ENCODE assay signal across 25 cellular contexts in genomic region chr15:52491460-52491859, GRCh38. TPM values are rescaled to one million over a fixed set of nuclear protein-coding genes. Genes with fewer than 3 reads are reported as not detected.
A peak's percentile ranks its signal among the peaks of the same experiment; 100 is the strongest.
DNase-seq lines count a peak whose midpoint lies in the region; ATAC-seq and TF ChIP-seq lines count a peak whose summit lies in the region.
"Had no signal": no experiment of that assay in that cellular context is flagged by ENCODE, and none has a peak within 500 bp of the region (broad histone marks: within the 10 kb centered on the region; RNA-seq: fewer than 3 reads in every experiment).

No MANE protein-coding gene starts in this region.

- TF ChIP-seq POLR2A in breast epithelium (IDR thresholded peaks at IDR 0.05), result no peak

- no TSS peak for BruUV-seq in MCF 10A (replicated peaks; lab: Mats Ljungman, UMichigan)

- H3K36me3 Mint-ChIP-seq in MCF 10A (ENCODE audit: insufficient read depth, unreplicated experiment), result no peaks in the 10 kb centered on the region
- H3K36me3 Mint-ChIP-seq: activated naive CD8-positive, alpha-beta T cell had no signal

- H3K27ac Mint-ChIP-seq in MCF 10A (ENCODE audit: low read depth, unreplicated experiment), result peak overlapping the region; percentile 86
- H3K27ac Mint-ChIP-seq: activated naive CD8-positive, alpha-beta T cell; CD4-positive, CD25-positive, alpha-beta regulatory T cell; stimulated activated naive CD8-positive, alpha-beta T cell treated with anti-CD3 and anti-CD28 coated beads, Interleukin-15, Interleukin-2, amounts not matched to agents 100 ng/mL and 50 ng/mL, for 24 hours had no signal

- intact Hi-C loops in MCF 10A (cut with micrococcal nuclease) (no loop called here), breast epithelium (cut with DNase I; ENCODE audit: low total_unique reads) (no loop called here)

- H3K27me3 ChIP-seq in breast epithelium (no peaks in the 10 kb centered on the region), hepatocyte (no peaks in the 10 kb centered on the region)
- H3K27me3 ChIP-seq: body of pancreas, esophagus muscularis mucosa, ovary, upper lobe of left lung had no signal

- H3K9me2 ChIP-seq in hepatocyte (replicated peaks; ENCODE audit: insufficient read depth), result no peaks in the 10 kb centered on the region

- peak overlapping the region; percentile 27 for H3K4me2 ChIP-seq in hepatocyte

- H3K79me2 ChIP-seq in hepatocyte, result peaks cover 3% of the 10 kb centered on the region

- TF ChIP-seq CTCF in MCF 10A (IDR thresholded peaks at IDR 0.05; ENCODE audit: unreplicated experiment), result no peak
- no peak for TF ChIP-seq CTCF in breast epithelium (IDR thresholded peaks at IDR 0.05)
- TF ChIP-seq CTCF in cardiac fibroblast (IDR thresholded peaks at IDR 0.05; ENCODE audit: low read depth, low read length), result no peak
- no peak for TF ChIP-seq CTCF in hepatocyte (IDR thresholded peaks at IDR 0.05; ENCODE audit: poor library complexity)

- H3K9me3 Mint-ChIP-seq in MCF 10A (ENCODE audit: unreplicated experiment), result no peaks in the 10 kb centered on the region
- H3K9me3 Mint-ChIP-seq: stimulated activated naive CD8-positive, alpha-beta T cell treated with anti-CD3 and anti-CD28 coated beads, Interleukin-15, Interleukin-2, amounts not matched to agents 100 ng/mL and 50 ng/mL, for 24 hours had no signal

- H2AFZ ChIP-seq in hepatocyte, result no peak overlapping the region

- no peaks in the 10 kb centered on the region for H4K20me1 ChIP-seq in hepatocyte (ENCODE audit: insufficient read depth, poor library complexity, severe bottlenecking)

- H3K27me3 Mint-ChIP-seq in MCF 10A (ENCODE audit: insufficient read depth, unreplicated experiment), result no peaks in the 10 kb centered on the region
- H3K27me3 Mint-ChIP-seq: activated naive CD8-positive, alpha-beta T cell; CD4-positive, CD25-positive, alpha-beta regulatory T cell; stimulated activated naive CD8-positive, alpha-beta T cell treated with anti-CD3 and anti-CD28 coated beads, Interleukin-15, Interleukin-2, amounts not matched to agents 100 ng/mL and 50 ng/mL, for 24 hours had no signal

- DNase-seq in MCF 10A (ENCODE audit: unreplicated experiment) (no peak), breast epithelium (ENCODE audit: low spot score in 2 of 2) (no peak), cardiac fibroblast (ENCODE audit: low read depth in 2 of 2) (peak; percentile 12 to 47), hepatocyte (ENCODE audit: low spot score) (no peak), HuH-7.5 (ENCODE audit: low spot score) (no peak), DMS79 (lab: John Stamatoyannopoulos, UW) (no peak), NCI-H226 (no peak)
- DNase-seq: 8988T; activated CD4-positive, alpha-beta T cell treated with anti-CD3 and anti-CD28 coated beads for 4 hours; body of pancreas; CD4-positive, CD25-positive, alpha-beta regulatory T cell; DMS153; IMR-90; lower lobe of right lung; NCI-H1694 treated with DMSO at 0.1 percent for 48 hours; NCI-H345; NK-92 treated with Interleukin-12 subunit alpha and Interleukin-12 subunit beta, amount 100 ng/mL, for 24 hours; ovary; stimulated activated CD4-positive, alpha-beta T cell treated with anti-CD3 and anti-CD28 coated beads, Interleukin-2, amount 100 ng/mL, for 24 hours; upper lobe of left lung had no signal

- H3K4me1 ChIP-seq in breast epithelium (no peaks in the 10 kb centered on the region), hepatocyte (ENCODE audit: insufficient read depth) (peaks cover 4% of the 10 kb centered on the region)
- H3K4me1 ChIP-seq: body of pancreas, lower lobe of right lung, upper lobe of left lung had no signal

- H3K36me3 ChIP-seq in breast epithelium (no peaks in the 10 kb centered on the region), hepatocyte (replicated peaks; ENCODE audit: insufficient read depth, low read depth) (no peaks in the 10 kb centered on the region)
- H3K36me3 ChIP-seq: esophagus muscularis mucosa, lower lobe of right lung, ovary, upper lobe of left lung had no signal

- H3K4me3 ChIP-seq in breast epithelium (no peak overlapping the region), cardiac fibroblast (replicated peaks in 1 of 2; ENCODE audit: low read depth in 2 of 2, low read length in 2 of 2) (no peak overlapping the region), hepatocyte (no peak overlapping the region)
- H3K4me3 ChIP-seq: body of pancreas, coronary artery, esophagus muscularis mucosa, lower lobe of right lung, ovary, upper lobe of left lung had no signal

- H3K4me1 Mint-ChIP-seq in MCF 10A (ENCODE audit: insufficient read depth, unreplicated experiment), result peaks cover 19% of the 10 kb centered on the region

- POLR2A ChIA-PET in MCF 10A (lab: Yijun Ruan, JAX), result no interaction called here

- no peak overlapping the region for H3K27ac ChIP-seq in breast epithelium
- peak overlapping the region; percentile 25 for H3K27ac ChIP-seq in hepatocyte
- H3K27ac ChIP-seq: body of pancreas, esophagus muscularis mucosa, lower lobe of right lung, ovary, upper lobe of left lung had no signal

- H3K9me3 ChIP-seq in breast epithelium (no peaks in the 10 kb centered on the region), hepatocyte (ENCODE audit: low read depth) (no peaks in the 10 kb centered on the region)
- H3K9me3 ChIP-seq: body of pancreas, esophagus muscularis mucosa, lower lobe of right lung, ovary, upper lobe of left lung had no signal

- CTCF ChIA-PET in MCF 10A (lab: Yijun Ruan, JAX), result interaction anchor here (0.6 to 1.4 kb wide), 2 partner anchors 11 to 61 kb away, joined by 4 to 5 read pairs; no protein-coding TSS in a partner anchor

- 62% methylated on average over 4 of the region's 4 CpGs for WGBS in hepatocyte (ENCODE audit: low lambda C conversion rate, missing lambda C conversion rate)

- ATAC-seq in HG02610 (IDR thresholded peaks at IDR 0.05; ENCODE audit: unreplicated experiment), result no peak
- ATAC-seq: body of pancreas, lower lobe of right lung had no signal

- H3K4me3 Mint-ChIP-seq in MCF 10A (ENCODE audit: unreplicated experiment), result no peak overlapping the region
- H3K4me3 Mint-ChIP-seq: activated naive CD8-positive, alpha-beta T cell; CD4-positive, CD25-positive, alpha-beta regulatory T cell; stimulated activated naive CD8-positive, alpha-beta T cell treated with anti-CD3 and anti-CD28 coated beads, Interleukin-15, Interleukin-2, amounts not matched to agents 100 ng/mL and 50 ng/mL, for 24 hours had no signal

RNA-seq across cellular contexts. Expression of gene MYO5A, which starts 37.2 kb away (rescaled TPM):
- total RNA-seq in MCF 10A (2022) (28.9 and 35.7 TPM in 2 replicates), breast epithelium (10 to 100 TPM; 34.1 to 77.4 (median 34.4) TPM), hepatocyte (8.5 and 14.8 TPM in 2 replicates)
- 3.1 and 3.7 TPM in 2 replicates for polyA plus RNA-seq in hepatocyte

Comparison
In these comparisons a context has a peak if more than half of its experiments do, and no peak if none do; other contexts are left out.
1. DNase-seq: peak in cardiac fibroblast (2 of 2); none in MCF 10A (single experiment), breast epithelium (0 of 2), hepatocyte (single experiment), HuH-7.5 (single experiment), DMS79 (single experiment) and NCI-H226 (single experiment).